1 cellular context compared by ENCODE assay signal in genomic region chr17:81294512-81295030, GRCh38.
TF ChIP-seq lines count a peak whose summit lies in the region.

No MANE protein-coding gene starts in this region.

TF ChIP-seq in HepG2, 621 proteins besides CTCF, POLR2A, EP300 and RAD21 (continued from another document and continues in another):
- TF ChIP-seq ZNF354B (CRISPR knock-in tag; IDR thresholded peaks at IDR 0.05) (peak; percentile 87; the same call in 1 of the 2 replicates), ZBTB10 (CRISPR knock-in tag; IDR thresholded peaks at IDR 0.05; ENCODE audit: borderline replicate concordance) (0 out of 2 replicates have a peak, but pooled peaks have one; percentile 34), HNRNPLL (IDR thresholded peaks at IDR 0.05; ENCODE audit: low read depth, low read length, poor library complexity, severe bottlenecking) (peak; percentile 95), E2F2 (CRISPR knock-in tag; IDR thresholded peaks at IDR 0.05; ENCODE audit: borderline replicate concordance) (0 out of 2 replicates have a peak, but pooled peaks have one; percentile 19), KLF11 (CRISPR knock-in tag; IDR thresholded peaks at IDR 0.05) (no peak), ATM (IDR thresholded peaks at IDR 0.05; ENCODE audit: borderline replicate concordance) (no peak), SOX6 (IDR thresholded peaks at IDR 0.05) (no peak), SOX6 (CRISPR knock-in tag; IDR thresholded peaks at IDR 0.05) (no peak), PATZ1 (CRISPR knock-in tag; IDR thresholded peaks at IDR 0.05) (peak; percentile 73), HDAC2 (CRISPR knock-in tag; IDR thresholded peaks at IDR 0.05) (no peak; the same call in 1 of the 2 replicates), PRMT3 (CRISPR knock-in tag; IDR thresholded peaks at IDR 0.05; ENCODE audit: borderline replicate concordance, low read depth) (no peak), SIN3B (IDR thresholded peaks at IDR 0.05; ENCODE audit: low read length) (0 out of 2 replicates have a peak, but pooled peaks have one; percentile 42), SUZ12 (IDR thresholded peaks at IDR 0.05; ENCODE audit: low read depth, low read length) (no peak), FOXO1 (CRISPR knock-in tag; IDR thresholded peaks at IDR 0.05) (no peak), ZNF543 (CRISPR knock-in tag; IDR thresholded peaks at IDR 0.05) (peak; percentile 12; the same call in 1 of the 2 replicates), UBTF (CRISPR knock-in tag; IDR thresholded peaks at IDR 0.05) (0 out of 2 replicates have a peak, but pooled peaks have one; percentile 16), AHR (CRISPR knock-in tag; IDR thresholded peaks at IDR 0.05) (peak; percentile 29; the same call in 1 of the 2 replicates), AGO2 (optimal IDR thresholded peaks at IDR 0.05; ENCODE audit: low read depth, low read length) (peak; percentile 88), ZNF629 (CRISPR knock-in tag; conservative IDR thresholded peaks at IDR 0.05) (no peak; the same call in 1 of the 2 replicates), PREB (CRISPR knock-in tag; IDR thresholded peaks at IDR 0.05) (0 out of 2 replicates have a peak, but pooled peaks have one; percentile 17), ATF3 (CRISPR knock-in tag; IDR thresholded peaks at IDR 0.05) (peak; percentile 5; the same call in 1 of the 2 replicates), SPEN (CRISPR knock-in tag; IDR thresholded peaks at IDR 0.05; ENCODE audit: low read depth) (no peak), ZNF564 (CRISPR knock-in tag; IDR thresholded peaks at IDR 0.05) (peak; percentile 40; the same call in 1 of the 2 replicates), ZNF773 (CRISPR knock-in tag; IDR thresholded peaks at IDR 0.05; ENCODE audit: borderline replicate concordance) (no peak), SNAPC2 (CRISPR knock-in tag; IDR thresholded peaks at IDR 0.05) (0 out of 2 replicates have a peak, but pooled peaks have one; percentile 22), HMG20A (CRISPR knock-in tag; IDR thresholded peaks at IDR 0.05; ENCODE audit: borderline replicate concordance) (no peak), ZNF451 (CRISPR knock-in tag; IDR thresholded peaks at IDR 0.05) (0 out of 2 replicates have a peak, but pooled peaks have one; percentile 50), GABPA (IDR thresholded peaks at IDR 0.05; ENCODE audit: low read depth, low read length) (0 out of 2 replicates have a peak, but pooled peaks have one; percentile 22), GABPA (CRISPR knock-in tag; IDR thresholded peaks at IDR 0.05; ENCODE audit: low read depth) (0 out of 2 replicates have a peak, but pooled peaks have one; percentile 24), ATF6 (CRISPR knock-in tag; conservative IDR thresholded peaks at IDR 0.05) (0 out of 2 replicates have a peak, but pooled peaks have one; percentile 5), DBP (CRISPR knock-in tag; IDR thresholded peaks at IDR 0.05; ENCODE audit: not compliant biosample characterization) (peak; percentile 3), PTBP1 (IDR thresholded peaks at IDR 0.05; ENCODE audit: low read depth, low read length, poor library complexity, severe bottlenecking) (peak; percentile 47)
- TF ChIP-seq, protein P1, sequence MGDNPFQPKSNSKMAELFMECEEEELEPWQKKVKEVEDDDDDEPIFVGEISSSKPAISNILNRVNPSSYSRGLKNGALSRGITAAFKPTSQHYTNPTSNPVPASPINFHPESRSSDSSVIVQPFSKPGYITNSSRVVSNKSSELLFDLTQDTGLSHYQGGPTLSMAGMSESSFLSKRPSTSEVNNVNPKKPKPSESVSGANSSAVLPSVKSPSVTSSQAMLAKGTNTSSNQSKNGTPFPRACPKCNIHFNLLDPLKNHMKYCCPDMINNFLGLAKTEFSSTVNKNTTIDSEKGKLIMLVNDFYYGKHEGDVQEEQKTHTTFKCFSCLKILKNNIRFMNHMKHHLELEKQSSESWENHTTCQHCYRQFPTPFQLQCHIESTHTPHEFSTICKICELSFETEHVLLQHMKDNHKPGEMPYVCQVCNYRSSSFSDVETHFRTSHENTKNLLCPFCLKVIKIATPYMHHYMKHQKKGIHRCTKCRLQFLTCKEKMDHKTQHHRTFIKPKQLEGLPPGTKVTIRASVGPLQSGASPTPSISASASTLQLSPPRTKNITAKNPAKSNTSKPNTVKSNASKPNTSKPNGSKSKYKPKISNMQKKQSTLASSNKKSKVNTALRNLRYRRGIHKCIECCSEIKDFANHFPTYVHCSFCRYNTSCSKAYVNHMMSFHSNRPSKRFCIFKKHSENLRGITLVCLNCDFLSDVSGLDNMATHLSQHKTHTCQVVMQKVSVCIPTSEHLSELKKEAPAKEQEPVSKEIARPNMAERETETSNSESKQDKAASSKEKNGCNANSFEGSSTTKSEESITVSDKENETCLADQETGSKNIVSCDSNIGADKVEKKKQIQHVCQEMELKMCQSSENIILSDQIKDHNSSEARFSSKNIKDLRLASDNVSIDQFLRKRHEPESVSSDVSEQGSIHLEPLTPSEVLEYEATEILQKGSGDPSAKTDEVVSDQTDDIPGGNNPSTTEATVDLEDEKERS (CRISPR knock-in tag; IDR thresholded peaks at IDR 0.05), result no peak
- TF ChIP-seq, protein P2, sequence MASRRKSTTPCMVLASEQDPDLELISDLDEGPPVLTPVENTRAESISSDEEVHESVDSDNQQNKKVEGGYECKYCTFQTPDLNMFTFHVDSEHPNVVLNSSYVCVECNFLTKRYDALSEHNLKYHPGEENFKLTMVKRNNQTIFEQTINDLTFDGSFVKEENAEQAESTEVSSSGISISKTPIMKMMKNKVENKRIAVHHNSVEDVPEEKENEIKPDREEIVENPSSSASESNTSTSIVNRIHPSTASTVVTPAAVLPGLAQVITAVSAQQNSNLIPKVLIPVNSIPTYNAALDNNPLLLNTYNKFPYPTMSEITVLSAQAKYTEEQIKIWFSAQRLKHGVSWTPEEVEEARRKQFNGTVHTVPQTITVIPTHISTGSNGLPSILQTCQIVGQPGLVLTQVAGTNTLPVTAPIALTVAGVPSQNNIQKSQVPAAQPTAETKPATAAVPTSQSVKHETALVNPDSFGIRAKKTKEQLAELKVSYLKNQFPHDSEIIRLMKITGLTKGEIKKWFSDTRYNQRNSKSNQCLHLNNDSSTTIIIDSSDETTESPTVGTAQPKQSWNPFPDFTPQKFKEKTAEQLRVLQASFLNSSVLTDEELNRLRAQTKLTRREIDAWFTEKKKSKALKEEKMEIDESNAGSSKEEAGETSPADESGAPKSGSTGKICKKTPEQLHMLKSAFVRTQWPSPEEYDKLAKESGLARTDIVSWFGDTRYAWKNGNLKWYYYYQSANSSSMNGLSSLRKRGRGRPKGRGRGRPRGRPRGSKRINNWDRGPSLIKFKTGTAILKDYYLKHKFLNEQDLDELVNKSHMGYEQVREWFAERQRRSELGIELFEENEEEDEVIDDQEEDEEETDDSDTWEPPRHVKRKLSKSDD (CRISPR knock-in tag; IDR thresholded peaks at IDR 0.05; ENCODE audit: low read depth), result peak; percentile 36; the same call in 1 of the 2 replicates
- TF ChIP-seq, protein P3, sequence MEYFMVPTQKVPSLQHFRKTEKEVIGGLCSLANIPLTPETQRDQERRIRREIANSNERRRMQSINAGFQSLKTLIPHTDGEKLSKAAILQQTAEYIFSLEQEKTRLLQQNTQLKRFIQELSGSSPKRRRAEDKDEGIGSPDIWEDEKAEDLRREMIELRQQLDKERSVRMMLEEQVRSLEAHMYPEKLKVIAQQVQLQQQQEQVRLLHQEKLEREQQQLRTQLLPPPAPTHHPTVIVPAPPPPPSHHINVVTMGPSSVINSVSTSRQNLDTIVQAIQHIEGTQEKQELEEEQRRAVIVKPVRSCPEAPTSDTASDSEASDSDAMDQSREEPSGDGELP (IDR thresholded peaks at IDR 0.05; ENCODE audit: borderline replicate concordance, low read depth), result 0 out of 2 replicates have a peak, but pooled peaks have one; percentile 7
